8 cellular contexts compared by ENCODE assay signal in genomic region chr13:113034451-113035208, GRCh38.
DNase-seq lines count a peak whose midpoint lies in the region; ATAC-seq and TF ChIP-seq lines count a peak whose summit lies in the region.

No MANE protein-coding gene starts in this region.

- DNase-seq in GF-D8 (lab: John Stamatoyannopoulos, UW): peak; percentile 13
- DNase-seq in esophagus muscularis mucosa (ENCODE audit: extremely low spot score): no peak
- peak; percentile 33 for DNase-seq in neuronal stem cell (ENCODE audit: low spot score)
- no peak for DNase-seq in activated naive CD4-positive, alpha-beta T cell treated with anti-CD3 and anti-CD28 coated beads, Interleukin-2, amount 50 U/mL, for 16 hours

- H4K8ac ChIP-seq in neuronal stem cell (ENCODE audit: low read depth, low read length): no peak overlapping the region

- ATAC-seq in HG03378 (IDR thresholded peaks at IDR 0.05; ENCODE audit: unreplicated experiment): no peak
- no peak for ATAC-seq in HG03175 (IDR thresholded peaks at IDR 0.05; ENCODE audit: unreplicated experiment)
- ATAC-seq in HG02623 (IDR thresholded peaks at IDR 0.05; ENCODE audit: unreplicated experiment): no peak

- intact Hi-C loops in esophagus muscularis mucosa (cut with DNase I): loop anchor here (5.0 to 10.0 kb wide), 4 partner anchors 92 to 358 kb away; no protein-coding TSS in a partner anchor

- H3K36me3 ChIP-seq in OCI-LY3 (replicated peaks; ENCODE audit: low read depth, low read length): no peaks in the 10 kb centered on the region
- H3K36me3 ChIP-seq in esophagus muscularis mucosa: peaks cover 0 to 16% (median 0%) of the 10 kb centered on the region in 4 donors
- peaks cover 5% of the 10 kb centered on the region in 2 donors for H3K36me3 ChIP-seq in neuronal stem cell (replicated peaks in 1 of 2; ENCODE audit: control insufficient read depth in 2 of 2, insufficient read depth in 2 of 2, low read length in 2 of 2)

- no peak for TF ChIP-seq EP300 in esophagus muscularis mucosa (IDR thresholded peaks at IDR 0.05)

- H4K91ac ChIP-seq in neuronal stem cell (ENCODE audit: low read depth, low read length, poor library complexity): no peak overlapping the region

- H3K4ac ChIP-seq in neuronal stem cell (ENCODE audit: low read length): no peak overlapping the region

- H3K23ac ChIP-seq in neuronal stem cell (ENCODE audit: low read depth, low read length, poor library complexity): peak overlapping the region; percentile 71

- H2BK120ac ChIP-seq in neuronal stem cell (ENCODE audit: low read depth, low read length): no peak overlapping the region

- H3K27me3 ChIP-seq in OCI-LY3 (ENCODE audit: low read depth, low read length) (peaks cover 5% of the 10 kb centered on the region; the same call in 1 of the 2 replicates), esophagus muscularis mucosa (peaks cover 0 to 25% (median 0%) of the 10 kb centered on the region in 4 donors), neuronal stem cell (ENCODE audit: control insufficient read depth in 3 of 3, insufficient read depth in 3 of 3, low read depth in 1 of 3, low read length in 3 of 3) (no peaks in the 10 kb centered on the region)

- no peak overlapping the region for H3K4me3 ChIP-seq in OCI-LY3 (ENCODE audit: low read length)
- H3K4me3 ChIP-seq in esophagus muscularis mucosa: no peak overlapping the region
- H3K4me3 ChIP-seq in neuronal stem cell (ENCODE audit: low read length in 2 of 2): no peak overlapping the region

- H2BK15ac ChIP-seq in neuronal stem cell (ENCODE audit: low read length): no peak overlapping the region

- H3K79me2 ChIP-seq in OCI-LY3 (ENCODE audit: low read length): no peaks in the 10 kb centered on the region

- no peak for TF ChIP-seq POLR2A in esophagus muscularis mucosa (IDR thresholded peaks at IDR 0.05; ENCODE audit: low read depth)

- no peak overlapping the region for H2BK12ac ChIP-seq in neuronal stem cell (ENCODE audit: low read length)

- H3K79me1 ChIP-seq in neuronal stem cell (ENCODE audit: low read depth, low read length): peaks cover 6% of the 10 kb centered on the region

- peak overlapping the region; percentile 47 for H3K14ac ChIP-seq in neuronal stem cell (ENCODE audit: low read length)

- H3K4me1 ChIP-seq in OCI-LY3 (ENCODE audit: low read length) (no peaks in the 10 kb centered on the region), esophagus muscularis mucosa (peaks cover 7 to 11% (median 10%) of the 10 kb centered on the region in 4 donors), neuronal stem cell (ENCODE audit: control insufficient read depth in 2 of 2, insufficient read depth in 1 of 2, low read depth in 1 of 2, low read length in 2 of 2) (no peaks in the 10 kb centered on the region)

- WGBS in esophagus muscularis mucosa: 78% methylated on average over 24 of the region's 35 CpGs
- WGBS in neuronal stem cell (ENCODE audit: extremely low coverage in 2 of 2, insufficient read length in 2 of 2, insufficient replicate concordance in 1 of 2), 2 donors: no CpG with 5 or more reads among the region's 35 CpGs

- no peak overlapping the region for H2BK5ac ChIP-seq in neuronal stem cell (ENCODE audit: low read length)

- H3K9ac ChIP-seq in OCI-LY3 (ENCODE audit: low read length) (no peak overlapping the region), neuronal stem cell (ENCODE audit: low read depth, low read length, poor library complexity) (no peak overlapping the region)

- H2AFZ ChIP-seq in OCI-LY3 (ENCODE audit: low read depth, low read length): no peak overlapping the region
- no peak overlapping the region for H2AFZ ChIP-seq in neuronal stem cell (ENCODE audit: low read length)

- H3K4me2 ChIP-seq in OCI-LY3 (ENCODE audit: low read length) (no peak overlapping the region), neuronal stem cell (ENCODE audit: insufficient read depth, low read length, poor library complexity, severe bottlenecking) (no peak overlapping the region)

- H3K27ac ChIP-seq in OCI-LY3 (ENCODE audit: low read length): no peak overlapping the region
- no peak overlapping the region for H3K27ac ChIP-seq in esophagus muscularis mucosa (replicated peaks in 1 of 4)
- no peak overlapping the region for H3K27ac ChIP-seq in neuronal stem cell (replicated peaks; ENCODE audit: low read length)

- H4K20me1 ChIP-seq in OCI-LY3 (ENCODE audit: insufficient read depth, low read length): no peaks in the 10 kb centered on the region

- H3K18ac ChIP-seq in neuronal stem cell (ENCODE audit: low read length): no peak overlapping the region

- H3K9me3 ChIP-seq in OCI-LY3 (ENCODE audit: insufficient read depth, low read length): no peaks in the 10 kb centered on the region
- no peaks in the 10 kb centered on the region for H3K9me3 ChIP-seq in esophagus muscularis mucosa
- peaks cover 10 to 11% of the 10 kb centered on the region in 2 donors for H3K9me3 ChIP-seq in neuronal stem cell (replicated peaks in 1 of 2; ENCODE audit: control insufficient read depth in 2 of 2, insufficient read depth in 1 of 2, low read depth in 1 of 2, low read length in 2 of 2)

- TF ChIP-seq CTCF in OCI-LY3 (IDR thresholded peaks at IDR 0.05; ENCODE audit: low read depth, low read length) (peak; percentile 19), esophagus muscularis mucosa (IDR thresholded peaks at IDR 0.05) (peak; percentile 63 to 73 (median 70))

- peak overlapping the region; percentile 67 for H2AK5ac ChIP-seq in neuronal stem cell (ENCODE audit: low read depth, low read length)

Comparison
In these comparisons a context has a peak if more than half of its experiments do, and no peak if none do; other contexts are left out.
1. DNase-seq: peak in GF-D8 (single experiment) and neuronal stem cell (single experiment); none in esophagus muscularis mucosa (single experiment) and activated naive CD4-positive, alpha-beta T cell treated with anti-CD3 and anti-CD28 coated beads, Interleukin-2, amount 50 U/mL, for 16 hours (single experiment).